In the genomic region with DNA sequence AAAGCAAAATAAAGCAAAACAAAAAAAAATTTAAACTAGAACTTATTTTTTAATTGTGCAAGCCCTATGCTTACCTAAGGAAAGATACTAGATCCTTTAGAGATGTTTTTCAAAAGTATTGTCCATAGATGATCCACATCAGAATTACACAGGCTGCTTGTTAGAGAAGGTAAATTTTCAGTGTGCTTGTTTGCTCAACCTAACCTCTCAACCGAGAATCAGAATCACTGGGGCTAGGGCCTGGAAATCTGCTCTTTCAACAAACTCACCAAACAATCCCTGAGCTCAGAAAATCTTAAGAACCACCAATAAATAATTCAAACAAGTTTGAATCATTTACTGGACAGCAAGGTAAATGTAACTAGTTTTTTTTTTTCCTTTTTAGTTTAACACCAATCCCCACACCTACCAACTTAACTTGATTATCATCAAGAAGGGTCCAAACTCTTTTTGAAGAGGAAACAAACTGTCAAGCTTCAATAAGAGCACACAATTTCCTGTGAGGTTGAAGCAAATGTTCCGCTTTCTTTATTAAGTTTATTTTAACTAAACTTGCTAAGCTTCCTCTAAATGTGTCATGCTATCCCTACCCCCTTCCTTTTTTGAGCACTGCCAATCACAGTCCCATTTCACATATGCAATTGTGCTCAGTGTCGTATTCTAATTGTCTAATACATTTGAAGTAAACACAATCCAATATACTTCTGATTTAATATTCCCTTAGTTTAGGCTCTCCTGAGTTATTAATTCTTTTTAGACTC, we compare ENCODE assay signal across 9 cellular contexts. TPM values are rescaled to one million over a fixed set of nuclear protein-coding genes. Genes with fewer than 3 reads are reported as not detected.
DNase-seq lines count a peak whose midpoint lies in the region; ATAC-seq and TF ChIP-seq lines count a peak whose summit lies in the region.
"Had no signal": no experiment of that assay in that cellular context is flagged by ENCODE, and none has a peak within 500 bp of the region (broad histone marks: within the 10 kb centered on the region; RNA-seq: fewer than 3 reads in every experiment).

No MANE protein-coding gene starts in this region.

- TF ChIP-seq CTCF in Caco-2 (IDR thresholded peaks at IDR 0.05; ENCODE audit: insufficient read depth in 1 of 2, low read depth in 1 of 2, low read length in 1 of 2, severe bottlenecking in 1 of 2, unreplicated experiment in 1 of 2) (no peak), vagina (IDR thresholded peaks at IDR 0.05) (no peak)

- intact Hi-C loops in Caco-2 (cut with micrococcal nuclease; ENCODE audit: unreplicated experiment) (no loop called here), vagina (cut with DNase I) (no loop called here)

- H3K27ac Mint-ChIP-seq in T-helper 17 cell (peak overlapping the region; percentile 49), Caco-2 (ENCODE audit: unreplicated experiment) (no peak overlapping the region)

- no peaks in the 10 kb centered on the region for H3K27me3 ChIP-seq in Caco-2 (replicated peaks; ENCODE audit: control insufficient read depth, insufficient read depth, low read length)
- H3K27me3 ChIP-seq in vagina, result no peaks in the 10 kb centered on the region

- TF ChIP-seq POLR2A in vagina (IDR thresholded peaks at IDR 0.05), result no peak

- H3K36me3 Mint-ChIP-seq in T-helper 17 cell (ENCODE audit: low read depth), result no peaks in the 10 kb centered on the region
- H3K36me3 Mint-ChIP-seq in Caco-2 (ENCODE audit: insufficient read depth, unreplicated experiment), result no peaks in the 10 kb centered on the region

- H3K9me3 ChIP-seq in T-helper 17 cell (ENCODE audit: control insufficient read depth, low read length, poor library complexity, severe bottlenecking) (no peaks in the 10 kb centered on the region), Caco-2 (no peaks in the 10 kb centered on the region), vagina (no peaks in the 10 kb centered on the region)

- H3K36me3 ChIP-seq in Caco-2 (ENCODE audit: control insufficient read depth, insufficient read depth, low read length) (no peaks in the 10 kb centered on the region), vagina (no peaks in the 10 kb centered on the region)

- H3K27ac ChIP-seq in vagina, result no peak overlapping the region

- POLR2A ChIA-PET in Caco-2 (lab: Charles Lee), result no interaction called here

- H3K4me1 ChIP-seq in Caco-2, result no peaks in the 10 kb centered on the region
- no peaks in the 10 kb centered on the region for H3K4me1 ChIP-seq in vagina

- no peak overlapping the region for H3K4me3 Mint-ChIP-seq in T-helper 17 cell
- no peak overlapping the region for H3K4me3 Mint-ChIP-seq in Caco-2 (ENCODE audit: unreplicated experiment)

- H3K4me3 ChIP-seq in Caco-2 (ENCODE audit: low read depth, low read length), result no peak overlapping the region
- H3K4me3 ChIP-seq in vagina, result no peak overlapping the region

- no TSS peak for BruUV-seq in Caco-2 (replicated peaks; lab: Mats Ljungman, UMichigan)

- CTCF ChIA-PET in Caco-2 (lab: Charles Lee), result no interaction called here

- H3K9me3 Mint-ChIP-seq in Caco-2 (ENCODE audit: unreplicated experiment), result no peaks in the 10 kb centered on the region

- H3K27me3 Mint-ChIP-seq in T-helper 17 cell (peaks cover 2% of the 10 kb centered on the region), Caco-2 (ENCODE audit: insufficient read depth, unreplicated experiment) (peaks cover 14% of the 10 kb centered on the region)

- DNase-seq in T-helper 17 cell (no peak), renal cortical epithelial cell (ENCODE audit: low read depth) (peak; percentile 8), UCSD-AML1 (lab: John Stamatoyannopoulos, UW; ENCODE audit: unreplicated experiment) (no peak), Caco-2 (no peak), vagina (ENCODE audit: extremely low spot score in 2 of 2) (no peak)
- DNase-seq: activated effector memory CD4-positive, alpha-beta T cell treated with Interleukin-2 at 50 U/mL for 16 hours had no signal

- H3K4me1 Mint-ChIP-seq in T-helper 17 cell (peaks cover 23% of the 10 kb centered on the region), Caco-2 (ENCODE audit: low read depth, unreplicated experiment) (no peaks in the 10 kb centered on the region)

- ATAC-seq in GM18867 (IDR thresholded peaks at IDR 0.05; ENCODE audit: unreplicated experiment), result peak; percentile 73
- peak; percentile 63 for ATAC-seq in HG02884 (IDR thresholded peaks at IDR 0.05; ENCODE audit: unreplicated experiment)
- peak; percentile 79 for ATAC-seq in T-helper 17 cell
- ATAC-seq: Right ventricle myocardium inferior had no signal

RNA-seq across cellular contexts. Expression of gene TSPAN33, which starts 7.4 kb away (rescaled TPM):
- 10 to 100 TPM in 1 of 2 donors, 1 to 10 TPM in 1; 3.8 to 68.8 TPM for total RNA-seq in T-helper 17 cell
- 12.0 and 22.7 TPM in 2 replicates for total RNA-seq in renal cortical epithelial cell
- 2.6 and 4.5 TPM in 2 replicates for total RNA-seq in Caco-2 (2022)
- 2.7 TPM for total RNA-seq in vagina

RNA-seq across cellular contexts. Expression of gene SMO, which starts 51.4 kb away (rescaled TPM):
- total RNA-seq in T-helper 17 cell (not detected), renal cortical epithelial cell (6.3 and 26.0 TPM in 2 replicates), Caco-2 (2022) (35.5 and 36.0 TPM in 2 replicates), vagina (22.1 TPM)
